ENCODE assay signal across 8 cellular contexts in the genomic region with DNA sequence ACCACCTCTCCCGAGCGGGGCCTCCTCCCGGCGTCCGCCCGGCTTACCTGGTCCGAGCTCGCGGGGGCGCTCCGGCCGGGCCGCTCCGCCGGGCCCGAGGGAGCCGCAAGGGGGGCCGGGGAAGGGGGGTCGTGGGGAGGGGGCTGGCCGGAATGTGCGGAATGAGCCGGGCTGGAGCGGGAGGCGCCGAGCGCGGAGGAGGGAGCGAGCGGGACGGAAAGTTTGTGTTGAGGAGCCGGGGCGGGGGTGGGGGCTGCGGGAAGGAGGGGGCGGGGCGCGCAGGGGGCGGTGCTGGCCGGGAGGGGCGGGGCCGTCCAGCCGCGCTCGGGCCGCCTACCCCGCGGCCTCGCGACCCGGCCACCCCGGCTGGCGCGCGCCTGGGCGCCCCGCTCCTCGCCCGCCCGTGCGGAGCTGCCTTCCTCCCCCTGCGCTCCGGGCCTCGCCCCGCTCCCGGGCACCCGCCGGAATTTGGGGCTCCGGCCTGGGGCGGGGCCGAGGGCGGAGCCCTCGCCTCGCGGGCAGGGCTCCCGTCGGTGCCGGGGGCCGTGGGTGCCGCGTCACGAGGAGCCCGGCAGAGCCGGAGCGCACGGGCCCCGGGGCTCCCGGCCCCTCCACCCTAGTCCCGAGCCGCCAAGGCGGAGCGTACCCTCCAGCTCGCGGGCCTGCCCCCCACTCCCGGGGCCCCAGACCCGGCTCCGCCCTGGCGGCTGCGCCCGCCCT. TPM values are rescaled to one million over a fixed set of nuclear protein-coding genes. Genes with fewer than 3 reads are reported as not detected.
A peak's percentile ranks its signal among the peaks of the same experiment; 100 is the strongest.
DNase-seq lines count a peak whose midpoint lies in the region; ATAC-seq, FAIRE-seq and TF ChIP-seq lines count a peak whose summit lies in the region.

Gene TEAD3, minus strand, starts transcription at position 229 of the 720 bp plus-strand sequence.

- peak within 1 kb of the TSS; percentile 96 for H3K4me3 ChIP-seq in coronary artery
- peak within 1 kb of the TSS; percentile 81 to 95 (median 94) for H3K4me3 ChIP-seq in HepG2 (replicated peaks in 1 of 3; ENCODE audit: insufficient read depth in 1 of 3, low read depth in 2 of 3, low read length in 3 of 3)

- H2AFZ ChIP-seq in HepG2 (ENCODE audit: low read length): no peak within 1 kb of the TSS

- H3K9ac ChIP-seq in HepG2 (ENCODE audit: insufficient read depth, low read depth, low read length): peak within 1 kb of the TSS; percentile 98

- no peaks in the 10 kb centered on the region for H3K9me3 ChIP-seq in HepG2 (ENCODE audit: low read length)

- peaks cover 0 to 2% of the 10 kb centered on the region in 2 experiments; a peak in 1 of 5 replicates for H3K36me3 ChIP-seq in HepG2 (replicated peaks in 1 of 2; ENCODE audit: control insufficient read depth in 1 of 2, insufficient read depth in 2 of 2, low read length in 2 of 2)

- in situ Hi-C loops in HepG2 (cut with HindIII; ENCODE audit: extremely low pct_ligation_motif_present, low pct_unique_long_range_greater_than_20kb): no loop called here

- intact Hi-C loops in HepG2 (cut with micrococcal nuclease; ENCODE audit: unreplicated experiment): loop anchor here (1.0 kb wide), 1 partner anchor 155 kb away; the partner anchor contains the start of gene PPARD

- 3% methylated on average over 32 of the region's 98 CpGs for WGBS in HepG2 (ENCODE audit: low lambda C conversion rate)

- no TSS peak for BruUV-seq in HepG2 (replicated peaks; lab: Mats Ljungman, UMichigan)

- POLR2A ChIA-PET in GM10248 (lab: Yijun Ruan, JAX): interaction anchor here (0.6 kb wide), 1 partner anchor 65 kb away, joined by 3 read pairs; no protein-coding TSS in a partner anchor
- POLR2A ChIA-PET in HepG2 (lab: Yijun Ruan, JAX): interaction anchor here (0.8 to 4.0 kb wide), 18 partner anchors 9 to 634 kb away, joined by 3 to 88 read pairs (median 3); partner anchors contain the start of genes RPL10A, SRPK1 and ZNF76

- TF ChIP-seq POLR2A in HepG2 (IDR thresholded peaks at IDR 0.05; ENCODE audit: insufficient read depth in 1 of 2, low read depth in 2 of 2, low read length in 2 of 2): 0 out of 4 replicates have a peak, but pooled peaks of 1 of the 2 experiments have one; percentile 39

- ATAC-seq in HepG2 (peak; percentile 47), HG03571 (IDR thresholded peaks at IDR 0.05; ENCODE audit: unreplicated experiment) (no peak)

- peak within 1 kb of the TSS; percentile 96 for H3K4me2 ChIP-seq in HepG2 (ENCODE audit: low read depth, low read length)

- peak; percentile 43 for TF ChIP-seq RAD21 in HepG2 (CRISPR knock-in tag; IDR thresholded peaks at IDR 0.05)

- no peak for TF ChIP-seq CTCF in GM10248 (IDR thresholded peaks at IDR 0.05; ENCODE audit: control extremely low read depth, extremely low read depth, low read depth, missing control alignments)
- TF ChIP-seq CTCF in coronary artery (IDR thresholded peaks at IDR 0.05): no peak
- peak; percentile 41 for TF ChIP-seq CTCF in HepG2 (CRISPR knock-in tag; IDR thresholded peaks at IDR 0.05)

- DNase-seq in GM10248 (ENCODE audit: extremely low spot score): peak; percentile 89
- peak in 68 of 76 experiments; percentile 38 to 87 (median 69) for DNase-seq in HUDEP-2 (lab: John Stamatoyannopoulos, UW; ENCODE audit: unreplicated experiment in 76 of 76)
- DNase-seq in activated CD4-positive, CD25-positive, alpha-beta regulatory T cell (lab: John Stamatoyannopoulos, UW): peak in 3 of 4 experiments; percentile 20 to 26 (median 23)
- DNase-seq in coronary artery (ENCODE audit: low spot score): no peak
- DNase-seq in HepG2 (ENCODE audit: low spot score): peak; percentile 69
- peak; percentile 59 for DNase-seq in stimulated activated CD8-positive, alpha-beta memory T cell treated with anti-CD3 and anti-CD28 coated beads, Interleukin-4, amount 100 ng/mL, for 48 hours
- no peak for DNase-seq in RCC 7860 (ENCODE audit: low spot score)

- H3K4me1 ChIP-seq in HepG2 (ENCODE audit: insufficient read depth, low read length): peaks cover 63% of the 10 kb centered on the region

- H3K79me2 ChIP-seq in HepG2 (ENCODE audit: insufficient read depth, low read length): peaks cover 39% of the 10 kb centered on the region

- no peak for TF ChIP-seq EP300 in HepG2 (IDR thresholded peaks at IDR 0.05; ENCODE audit: low read depth in 2 of 2, low read length in 2 of 2)
- TF ChIP-seq EP300 in HepG2 (CRISPR knock-in tag; IDR thresholded peaks at IDR 0.05; ENCODE audit: borderline replicate concordance): no peak

- H4K20me1 ChIP-seq in HepG2 (ENCODE audit: insufficient read depth, low read length): peaks cover 36% of the 10 kb centered on the region; the same call in 1 of the 2 replicates

- CTCF ChIA-PET in GM10248 (lab: Yijun Ruan, JAX) (no interaction called here), HepG2 (lab: Yijun Ruan, JAX; ENCODE audit: low intra/inter-chr PET ratio, low total read pairs) (no interaction called here)

- FAIRE-seq in HepG2 (lab: Jason Lieb, UNC) (no peak), RCC 7860 (lab: Jason Lieb, UNC) (no peak)

- H3K27me3 ChIP-seq in HepG2 (ENCODE audit: control insufficient read depth in 1 of 2, insufficient read depth in 2 of 2, low read length in 2 of 2): peaks cover 6 to 31% of the 10 kb centered on the region in 2 experiments; a peak in 4 of 5 replicates

- H3K27ac ChIP-seq in coronary artery (peak within 1 kb of the TSS; percentile 98 to 99), HepG2 (ENCODE audit: extremely low read length, insufficient read depth, low read length) (peak within 1 kb of the TSS; percentile 84)

TF ChIP-seq in HepG2, 621 proteins besides CTCF, POLR2A, EP300 and RAD21 (continues in another document):
- TF ChIP-seq ZNF746 (CRISPR knock-in tag; IDR thresholded peaks at IDR 0.05) (no peak), ATF5 (CRISPR knock-in tag; IDR thresholded peaks at IDR 0.05; ENCODE audit: low read depth) (no peak), SMARCE1 (IDR thresholded peaks at IDR 0.05; ENCODE audit: borderline replicate concordance) (no peak), ZNF674 (CRISPR knock-in tag; IDR thresholded peaks at IDR 0.05; ENCODE audit: low read depth) (0 out of 2 replicates have a peak, but pooled peaks have one; percentile 17), SAFB2 (CRISPR knock-in tag; IDR thresholded peaks at IDR 0.05; ENCODE audit: borderline replicate concordance, low read depth) (0 out of 2 replicates have a peak, but pooled peaks have one; percentile 65)
- TF ChIP-seq, protein P1, sequence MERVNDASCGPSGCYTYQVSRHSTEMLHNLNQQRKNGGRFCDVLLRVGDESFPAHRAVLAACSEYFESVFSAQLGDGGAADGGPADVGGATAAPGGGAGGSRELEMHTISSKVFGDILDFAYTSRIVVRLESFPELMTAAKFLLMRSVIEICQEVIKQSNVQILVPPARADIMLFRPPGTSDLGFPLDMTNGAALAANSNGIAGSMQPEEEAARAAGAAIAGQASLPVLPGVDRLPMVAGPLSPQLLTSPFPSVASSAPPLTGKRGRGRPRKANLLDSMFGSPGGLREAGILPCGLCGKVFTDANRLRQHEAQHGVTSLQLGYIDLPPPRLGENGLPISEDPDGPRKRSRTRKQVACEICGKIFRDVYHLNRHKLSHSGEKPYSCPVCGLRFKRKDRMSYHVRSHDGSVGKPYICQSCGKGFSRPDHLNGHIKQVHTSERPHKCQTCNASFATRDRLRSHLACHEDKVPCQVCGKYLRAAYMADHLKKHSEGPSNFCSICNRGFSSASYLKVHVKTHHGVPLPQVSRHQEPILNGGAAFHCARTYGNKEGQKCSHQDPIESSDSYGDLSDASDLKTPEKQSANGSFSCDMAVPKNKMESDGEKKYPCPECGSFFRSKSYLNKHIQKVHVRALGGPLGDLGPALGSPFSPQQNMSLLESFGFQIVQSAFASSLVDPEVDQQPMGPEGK (CRISPR knock-in tag; IDR thresholded peaks at IDR 0.05): 0 out of 2 replicates have a peak, but pooled peaks have one; percentile 4
- TF ChIP-seq, protein P2, sequence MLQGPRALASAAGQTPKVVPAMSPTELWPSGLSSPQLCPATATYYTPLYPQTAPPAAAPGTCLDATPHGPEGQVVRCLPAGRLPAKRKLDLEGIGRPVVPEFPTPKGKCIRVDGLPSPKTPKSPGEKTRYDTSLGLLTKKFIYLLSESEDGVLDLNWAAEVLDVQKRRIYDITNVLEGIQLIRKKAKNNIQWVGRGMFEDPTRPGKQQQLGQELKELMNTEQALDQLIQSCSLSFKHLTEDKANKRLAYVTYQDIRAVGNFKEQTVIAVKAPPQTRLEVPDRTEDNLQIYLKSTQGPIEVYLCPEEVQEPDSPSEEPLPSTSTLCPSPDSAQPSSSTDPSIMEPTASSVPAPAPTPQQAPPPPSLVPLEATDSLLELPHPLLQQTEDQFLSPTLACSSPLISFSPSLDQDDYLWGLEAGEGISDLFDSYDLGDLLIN (CRISPR knock-in tag; IDR thresholded peaks at IDR 0.05; ENCODE audit: borderline replicate concordance): peak; percentile 4; the same call in 1 of the 2 replicates

RNA-seq across cellular contexts. Expression of gene TEAD3, which starts in this region (rescaled TPM):
- 14.4 and 15.1 TPM in 2 replicates for total RNA-seq in HepG2 (2016; rRNA removed; fragmentation: Illumina TruSeq; extraction: Trizol)
- total RNA-seq in HepG2 (2016; cell fraction: cytosol; rRNA removed; fragmentation: Illumina TruSeq; extraction: Trizol; ENCODE audit: low read depth): 3.9 and 4.4 TPM in 2 replicates
- total RNA-seq in HepG2 (2016; cell fraction: insoluble cytoplasmic fraction; rRNA removed; fragmentation: Illumina TruSeq; extraction: Trizol): 12.5 and 14.5 TPM in 2 replicates
- 14.0 and 14.5 TPM in 2 replicates for total RNA-seq in HepG2 (2016; cell fraction: membrane; rRNA removed; fragmentation: Illumina TruSeq; extraction: Trizol)
- 12.5 and 14.3 TPM in 2 replicates for total RNA-seq in HepG2 (2016; cell fraction: nucleus; rRNA removed; fragmentation: Illumina TruSeq; extraction: Trizol)
- polyA plus RNA-seq in HepG2 (2011; rRNA removed): 16.5 and 20.5 TPM in 2 replicates
- 11.8 and 14.3 TPM in 2 replicates for polyA plus RNA-seq in HepG2 (2011; cell fraction: cytosol; rRNA removed)
- polyA plus RNA-seq in HepG2 (2011; cell fraction: nucleus; rRNA removed): 41.6 and 45.4 TPM in 2 replicates
- polyA plus RNA-seq in HepG2 (2012): 19.1 and 24.4 TPM in 2 replicates
- 5.1 and 5.5 TPM in 2 replicates for polyA plus RNA-seq in HepG2 (2016; cell fraction: cytosol; fragmentation: Illumina TruSeq; extraction: Trizol; ENCODE audit: low read depth)
- 22.1 and 28.5 TPM in 2 replicates for polyA plus RNA-seq in HepG2 (2016; cell fraction: insoluble cytoplasmic fraction; fragmentation: Illumina TruSeq; extraction: Trizol; ENCODE audit: low read depth)
- polyA plus RNA-seq in HepG2 (2016; cell fraction: membrane; fragmentation: Illumina TruSeq; extraction: Trizol; ENCODE audit: low read depth): 12.7 and 14.9 TPM in 2 replicates
- 41.9 and 43.9 TPM in 2 replicates for polyA plus RNA-seq in HepG2 (2016; cell fraction: nucleus; fragmentation: Illumina TruSeq; extraction: Trizol; ENCODE audit: insufficient read depth, low read depth)
- polyA minus RNA-seq in HepG2 (2011; rRNA and poly(A)+ RNA removed; ENCODE audit: low replicate concordance): 6.0 and 22.8 TPM in 2 replicates
- polyA minus RNA-seq in HepG2 (2011; cell fraction: cytosol; rRNA and poly(A)+ RNA removed): 7.7 and 8.2 TPM in 2 replicates
- polyA minus RNA-seq in HepG2 (2011; cell fraction: nucleus; rRNA and poly(A)+ RNA removed): 7.9 and 8.6 TPM in 2 replicates

Comparison
In these comparisons a context has a peak if more than half of its experiments do, and no peak if none do; other contexts are left out.
1. DNase-seq: peak in GM10248 (single experiment), HUDEP-2 (68 of 76), activated CD4-positive, CD25-positive, alpha-beta regulatory T cell (3 of 4), HepG2 (single experiment) and stimulated activated CD8-positive, alpha-beta memory T cell treated with anti-CD3 and anti-CD28 coated beads, Interleukin-4, amount 100 ng/mL, for 48 hours (single experiment); none in coronary artery (single experiment) and RCC 7860 (single experiment).